ENCODE assay signal across 25 cellular contexts in the genomic region with DNA sequence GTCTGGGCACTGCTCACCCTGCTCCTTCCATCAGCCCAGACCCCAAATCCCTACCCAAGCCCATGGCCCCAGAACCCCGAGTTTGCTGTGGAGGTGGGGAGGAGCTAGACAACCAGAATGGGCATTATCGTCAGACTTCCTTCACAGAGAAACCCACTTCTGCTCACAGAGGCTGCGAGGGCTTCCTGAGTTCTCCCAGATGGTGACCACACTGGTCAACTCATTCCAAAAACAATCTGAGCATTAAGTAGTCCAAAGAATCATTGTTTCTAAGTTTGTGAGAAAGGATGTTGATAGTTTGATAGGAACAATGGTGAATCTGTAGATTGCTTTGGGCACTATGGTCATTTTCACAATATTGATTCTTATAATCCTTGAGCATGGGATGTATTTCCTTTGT.
"Had no signal": no experiment of that assay in that cellular context is flagged by ENCODE, and none has a peak within 500 bp of the region (broad histone marks: within the 10 kb centered on the region; RNA-seq: fewer than 3 reads in every experiment).

No MANE protein-coding gene starts in this region.

- H3K4me1 Mint-ChIP-seq: natural killer cell; stimulated activated naive CD8-positive, alpha-beta T cell treated with anti-CD3 and anti-CD28 coated beads, Interleukin-15, amount 100 ng/mL, for 72 hours had no signal

- H3K27ac ChIP-seq: esophagus squamous epithelium, lower lobe of right lung, parathyroid adenoma, prostate gland, right atrium auricular region, suprapubic skin, transverse colon, upper lobe of right lung, uterus had no signal

- H3K4me3 ChIP-seq: esophagus squamous epithelium, lower lobe of right lung, prostate gland, right atrium auricular region, smooth muscle cell, suprapubic skin, transverse colon, upper lobe of right lung, uterus had no signal

- H3K79me2 ChIP-seq: parathyroid adenoma had no signal

- H3K36me3 ChIP-seq: esophagus squamous epithelium, lower lobe of right lung, prostate gland, right atrium auricular region, suprapubic skin, transverse colon, upper lobe of right lung, uterus had no signal

- H3K4me1 ChIP-seq: esophagus squamous epithelium, lower lobe of right lung, parathyroid adenoma, prostate gland, right atrium auricular region, suprapubic skin, transverse colon, upper lobe of right lung, uterus had no signal

- H3K9me3 ChIP-seq: prostate gland, right atrium auricular region, suprapubic skin, transverse colon, upper lobe of right lung, uterus had no signal

- H3K4me3 Mint-ChIP-seq: endodermal cell; natural killer cell; stimulated activated naive CD8-positive, alpha-beta T cell treated with anti-CD3 and anti-CD28 coated beads, Interleukin-15, amount 100 ng/mL, for 72 hours had no signal

- FAIRE-seq: colon, frontal cortex, keratinocyte had no signal

- H3K27me3 ChIP-seq: esophagus squamous epithelium, right atrium auricular region, suprapubic skin, transverse colon, upper lobe of right lung, uterus had no signal

- H3K4me2 ChIP-seq: smooth muscle cell had no signal

- H3K36me3 Mint-ChIP-seq: natural killer cell had no signal

- H3K27ac Mint-ChIP-seq: endodermal cell; natural killer cell; stimulated activated naive CD8-positive, alpha-beta T cell treated with anti-CD3 and anti-CD28 coated beads, Interleukin-15, amount 100 ng/mL, for 72 hours had no signal

- H2AFZ ChIP-seq: parathyroid adenoma had no signal

- H3K9ac ChIP-seq: parathyroid adenoma had no signal

- DNase-seq: effector CD8-positive, alpha-beta T cell; endodermal cell; erythroblast; esophagus squamous epithelium; hypothalamus; left ventricle myocardium superior; lower lobe of right lung; natural killer cell; stimulated activated CD4-positive, alpha-beta T cell treated with anti-CD3 and anti-CD28 coated beads, Interleukin-12 subunit alpha, Interleukin-12 subunit beta, amount 100 ng/mL, for 4 hours; stimulated activated CD4-positive, alpha-beta T cell treated with anti-CD3 and anti-CD28 coated beads, Interleukin-1b, Interleukin-23, amount 100 ng/mL, for 48 hours; stimulated activated CD4-positive, alpha-beta T cell treated with anti-CD3 and anti-CD28 coated beads, Interleukin-4, amount 100 ng/mL, for 1 hour; stimulated activated CD8-positive, alpha-beta memory T cell treated with anti-CD3 and anti-CD28 coated beads, Interleukin-4, amount 100 ng/mL, for 48 hours; stimulated activated naive CD4-positive, alpha-beta T cell; stimulated activated naive CD8-positive, alpha-beta T cell treated with anti-CD3 and anti-CD28 coated beads, Interleukin-15, amount 100 ng/mL, for 72 hours; transverse colon; upper lobe of right lung; uterus had no signal
